ENCODE assay signal across 8 cellular contexts in genomic region chr6:125749112-125749863, GRCh38. TPM values are rescaled to one million over a fixed set of nuclear protein-coding genes. Genes with fewer than 3 reads are reported as not detected.
A peak's percentile ranks its signal among the peaks of the same experiment; 100 is the strongest.
DNase-seq lines count a peak whose midpoint lies in the region; ATAC-seq and TF ChIP-seq lines count a peak whose summit lies in the region.

Gene HEY2, plus strand, starts transcription at chr6:125749632. Its CDS starts 145 bp downstream, at chr6:125749777.

- WGBS in adrenal gland, 4 donors: 0 to 1% (median 0%) methylated on average over 28 to 103 of the region's 103 CpGs; no CpG with 5 or more reads in 1 of the 4 donors
- 0 to 2% (median 0%) methylated on average over 7 to 103 of the region's 103 CpGs for WGBS in heart left ventricle, 4 donors
- WGBS in trophoblast cell (ENCODE audit: extremely low coverage, insufficient coverage, insufficient read length): no CpG with 5 or more reads among the region's 103 CpGs

- TF ChIP-seq CTCF in GM06990 (IDR thresholded peaks at IDR 0.05; ENCODE audit: insufficient read depth, low read length, poor library complexity, severe bottlenecking) (no peak), adrenal gland (IDR thresholded peaks at IDR 0.05) (peak in 2 of 6 experiments; percentile 29 to 39), heart left ventricle (IDR thresholded peaks at IDR 0.05) (peak in 2 of 12 donors; percentile 11 to 18), tibial artery (IDR thresholded peaks at IDR 0.05) (peak in 1 of 2 experiments; percentile 36)

- H4K12ac ChIP-seq in trophoblast cell (ENCODE audit: low read depth, low read length): no peak within 1 kb of the TSS

- H3K4me1 ChIP-seq in adrenal gland (replicated peaks in 1 of 2) (peaks cover 5 to 32% of the 10 kb centered on the region in 2 donors), heart left ventricle (peaks cover 0 to 52% (median 2%) of the 10 kb centered on the region in 12 donors), trophoblast cell (ENCODE audit: control insufficient read depth in 1 of 2, insufficient read depth in 2 of 2, low read length in 2 of 2) (peaks cover 0 to 3% of the 10 kb centered on the region in 2 experiments), tibial artery (peaks cover 0 to 28% (median 8%) of the 10 kb centered on the region in 4 donors)

- peak within 1 kb of the TSS; percentile 74 for H2AFZ ChIP-seq in trophoblast cell (ENCODE audit: insufficient read depth, low read length, poor library complexity)

- H3K27ac Mint-ChIP-seq in T-cell: peak within 1 kb of the TSS; percentile 23 to 57

- TF ChIP-seq POLR2A in adrenal gland (IDR thresholded peaks at IDR 0.05) (peak in 1 of 2 donors; percentile 86), heart left ventricle (IDR thresholded peaks at IDR 0.05) (peak; percentile 84 to 97)

- POLR2A ChIA-PET in HEK293T (lab: Yijun Ruan, JAX) (interaction anchor here (1.1 to 1.8 kb wide), 2 partner anchors 165 to 237 kb away, joined by 3 to 4 read pairs; no protein-coding TSS in a partner anchor), T-cell (lab: Charles Lee) (no interaction called here)

- intact Hi-C loops in adrenal gland (cut with DNase I) (no loop called here), heart left ventricle (cut with DNase I) (loop anchor here (5.0 to 10.0 kb wide), 7 partner anchors 77 to 387 kb away; no protein-coding TSS in a partner anchor), tibial artery (cut with DNase I; ENCODE audit: low total_unique reads) (loop anchor here (5.0 to 10.0 kb wide), 2 partner anchors 154 to 307 kb away; no protein-coding TSS in a partner anchor)

- peaks cover 28 to 61% of the 10 kb centered on the region in 2 donors for H3K27me3 Mint-ChIP-seq in T-cell

- H4K91ac ChIP-seq in trophoblast cell (ENCODE audit: low read depth, low read length): peak within 1 kb of the TSS; percentile 92

- H3K27ac ChIP-seq in adrenal gland (peak within 1 kb of the TSS; percentile 42 to 84 (median 70)), heart left ventricle (peak within 1 kb of the TSS; percentile 89 to 99 (median 94)), trophoblast cell (ENCODE audit: low read depth, low read length) (peak within 1 kb of the TSS; percentile 57), tibial artery (peak within 1 kb of the TSS; percentile 99)

- H3K36me3 Mint-ChIP-seq in T-cell: no peaks in the 10 kb centered on the region

- H3K4ac ChIP-seq in trophoblast cell (ENCODE audit: low read depth, low read length): no peak within 1 kb of the TSS

- H2BK120ac ChIP-seq in trophoblast cell (ENCODE audit: insufficient read depth, low read length, poor library complexity): peak within 1 kb of the TSS; percentile 75

- H3K18ac ChIP-seq in trophoblast cell (ENCODE audit: low read length): peak within 1 kb of the TSS; percentile 70

- peak within 1 kb of the TSS; percentile 85 to 92 (median 89) for H3K4me3 Mint-ChIP-seq in T-cell

- H2AK5ac ChIP-seq in trophoblast cell (ENCODE audit: low read length): no peak within 1 kb of the TSS

- peaks cover 35 to 47% (median 37%) of the 10 kb centered on the region in 3 donors for H3K4me1 Mint-ChIP-seq in T-cell

- peak within 1 kb of the TSS; percentile 41 for H3K14ac ChIP-seq in trophoblast cell (ENCODE audit: low read length)

- peaks cover 17% of the 10 kb centered on the region for H3K79me1 ChIP-seq in trophoblast cell (ENCODE audit: low read length)

- peak within 1 kb of the TSS; percentile 26 for H2BK5ac ChIP-seq in trophoblast cell (ENCODE audit: low read depth, low read length, poor library complexity)

- no peak within 1 kb of the TSS for H3K23ac ChIP-seq in trophoblast cell (ENCODE audit: low read length)

- ATAC-seq in T-cell (replicated peaks in 1 of 4) (peak; percentile 74 to 84 (median 82)), heart left ventricle (peak; percentile 82 to 97 (median 91))

- CTCF ChIA-PET in HEK293T (lab: Yijun Ruan, JAX): no interaction called here
- CTCF ChIA-PET in T-cell (lab: Charles Lee): interaction anchor here (0.5 to 0.9 kb wide), 4 partner anchors 10 to 1517 kb away, joined by 3 to 7 read pairs (median 3); partner anchors contain the start of gene RNF146 (in 1 of the 2)

- H3K27me3 ChIP-seq in GM06990 (replicated peaks; ENCODE audit: control insufficient read depth, insufficient read depth, low read length) (peaks cover 3% of the 10 kb centered on the region; the same call in 1 of the 2 replicates), adrenal gland (peaks cover 45% of the 10 kb centered on the region), heart left ventricle (peaks cover 0 to 81% (median 0%) of the 10 kb centered on the region in 9 donors), trophoblast cell (ENCODE audit: insufficient read depth, low read length) (no peaks in the 10 kb centered on the region), tibial artery (no peaks in the 10 kb centered on the region)

- H3K9ac ChIP-seq in trophoblast cell (ENCODE audit: low read length): peak within 1 kb of the TSS; percentile 82

- H3K36me3 ChIP-seq in GM06990 (ENCODE audit: control insufficient read depth, insufficient read depth, low read length) (no peaks in the 10 kb centered on the region), adrenal gland (replicated peaks in 1 of 2) (no peaks in the 10 kb centered on the region), heart left ventricle (peaks cover 0 to 3% (median 0%) of the 10 kb centered on the region in 9 donors), trophoblast cell (ENCODE audit: control insufficient read depth in 1 of 2, insufficient read depth in 2 of 2, low read length in 2 of 2) (no peaks in the 10 kb centered on the region), tibial artery (no peaks in the 10 kb centered on the region)

- H3K4me3 ChIP-seq in GM06990 (replicated peaks; ENCODE audit: low read depth, low read length) (peak within 1 kb of the TSS; percentile 67), adrenal gland (peak within 1 kb of the TSS; percentile 35 to 85 (median 60)), heart left ventricle (peak within 1 kb of the TSS; percentile 56 to 89 (median 79)), trophoblast cell (ENCODE audit: low read depth, low read length) (peak within 1 kb of the TSS; percentile 85), tibial artery (peak within 1 kb of the TSS; percentile 89 to 95)

- H4K8ac ChIP-seq in trophoblast cell (ENCODE audit: low read depth, low read length): peak within 1 kb of the TSS; percentile 67

- H3K9me3 ChIP-seq in adrenal gland (replicated peaks in 1 of 3) (no peaks in the 10 kb centered on the region), heart left ventricle (no peaks in the 10 kb centered on the region), trophoblast cell (ENCODE audit: insufficient read depth, low read depth, low read length) (no peaks in the 10 kb centered on the region), tibial artery (no peaks in the 10 kb centered on the region)

- peak within 1 kb of the TSS; percentile 88 for H3K4me2 ChIP-seq in trophoblast cell (ENCODE audit: low read length)

- H2BK12ac ChIP-seq in trophoblast cell (ENCODE audit: low read length): no peak within 1 kb of the TSS

- no peaks in the 10 kb centered on the region for H3K9me3 Mint-ChIP-seq in T-cell

- DNase-seq in GM06990 (ENCODE audit: extremely low read depth, insufficient read length): peak; percentile 91
- DNase-seq in HEK293T (ENCODE audit: extremely low spot score): peak; percentile 96
- DNase-seq in MV-4-11 (lab: John Stamatoyannopoulos, UW): peak; percentile 79
- DNase-seq in T-cell: peak; percentile 41 to 82 (median 62)
- peak; percentile 88 to 94 (median 92) for DNase-seq in adrenal gland
- DNase-seq in heart left ventricle: peak; percentile 96 to 97 (median 97)
- DNase-seq in trophoblast cell: peak; percentile 91 to 94
- DNase-seq in tibial artery: peak; percentile 96 to 99

- H3K79me2 ChIP-seq in trophoblast cell (ENCODE audit: control insufficient read depth, insufficient read depth, low read length, poor library complexity): peaks cover 10% of the 10 kb centered on the region

TF ChIP-seq in HEK293T, 16 proteins besides CTCF, POLR2A, EP300 and RAD21:
- TF ChIP-seq SUZ12 (IDR thresholded peaks at IDR 0.05) (no peak), L3MBTL2 (conservative IDR thresholded peaks at IDR 0.05) (peak; percentile 80), ARNT (IDR thresholded peaks at IDR 0.05) (peak; percentile 56; the same call in 1 of the 2 replicates), ELF4 (IDR thresholded peaks at IDR 0.05) (no peak), FOXK2 (IDR thresholded peaks at IDR 0.05) (no peak), TARDBP (IDR thresholded peaks at IDR 0.05) (peak; percentile 81), NFRKB (IDR thresholded peaks at IDR 0.05) (no peak), FOXA1 (IDR thresholded peaks at IDR 0.05) (no peak), LEF1 (IDR thresholded peaks at IDR 0.05; ENCODE audit: borderline replicate concordance) (peak; percentile 72; the same call in 1 of the 2 replicates), CTBP1 (IDR thresholded peaks at IDR 0.05; ENCODE audit: borderline replicate concordance) (peak; percentile 70), FOXM1 (IDR thresholded peaks at IDR 0.05; ENCODE audit: borderline replicate concordance) (peak; percentile 95)
TF ChIP-seq in HEK293T: peak in this region for 6.

RNA-seq across cellular contexts. Expression of gene HEY2, which starts in this region (rescaled TPM):
- total RNA-seq in T-cell (under 1 TPM in 4 of 5 donors, not detected in 1; 0.16 to 0.32 (median 0.24) TPM), adrenal gland (1 to 10 TPM in 5 of 8 donors, under 1 TPM in 2, not detected in 1; 0.60 to 1.8 (median 1.0) TPM), heart left ventricle (10 to 100 TPM; 29.2 to 50.9 (median 40.6) TPM)
- polyA plus RNA-seq in adrenal gland (1 to 10 TPM in 2 of 3 donors, under 1 TPM in 1; 0.46 to 2.1 (median 1.4) TPM), heart left ventricle (10 to 100 TPM; 19.9 to 21.4 TPM)
- 11.4 and 13.4 TPM in 2 replicates for polyA plus RNA-seq in trophoblast cell (2013)

Comparison
In these comparisons a context has a peak if more than half of its experiments do, and no peak if none do; other contexts are left out.
1. Peak in every context shown above with its lines: DNase-seq, ATAC-seq, H3K4me3 ChIP-seq and H3K27ac ChIP-seq.
2. RNA of gene HEY2 (total RNA-seq): 29.2 to 50.9 TPM in heart left ventricle; 0.60 to 1.8 TPM in adrenal gland and 0.16 to 0.32 TPM in T-cell; every median in the first group is over 10 times any median in the second.
3. RNA of gene HEY2 (polyA plus RNA-seq): 19.9 to 21.4 TPM in heart left ventricle; 0.46 to 2.1 TPM in adrenal gland; every median in the first group is over 4 times any median in the second.
4. Peak in DNase-seq and ATAC-seq in T-cell; RNA of the gene not detected or under 1 TPM.
5. intact Hi-C loops: an anchor here in heart left ventricle (5.0 to 10.0 kb wide) and tibial artery (5.0 to 10.0 kb wide); none called in adrenal gland.